ENCODE assay signal across 9 cellular contexts in the genomic region with DNA sequence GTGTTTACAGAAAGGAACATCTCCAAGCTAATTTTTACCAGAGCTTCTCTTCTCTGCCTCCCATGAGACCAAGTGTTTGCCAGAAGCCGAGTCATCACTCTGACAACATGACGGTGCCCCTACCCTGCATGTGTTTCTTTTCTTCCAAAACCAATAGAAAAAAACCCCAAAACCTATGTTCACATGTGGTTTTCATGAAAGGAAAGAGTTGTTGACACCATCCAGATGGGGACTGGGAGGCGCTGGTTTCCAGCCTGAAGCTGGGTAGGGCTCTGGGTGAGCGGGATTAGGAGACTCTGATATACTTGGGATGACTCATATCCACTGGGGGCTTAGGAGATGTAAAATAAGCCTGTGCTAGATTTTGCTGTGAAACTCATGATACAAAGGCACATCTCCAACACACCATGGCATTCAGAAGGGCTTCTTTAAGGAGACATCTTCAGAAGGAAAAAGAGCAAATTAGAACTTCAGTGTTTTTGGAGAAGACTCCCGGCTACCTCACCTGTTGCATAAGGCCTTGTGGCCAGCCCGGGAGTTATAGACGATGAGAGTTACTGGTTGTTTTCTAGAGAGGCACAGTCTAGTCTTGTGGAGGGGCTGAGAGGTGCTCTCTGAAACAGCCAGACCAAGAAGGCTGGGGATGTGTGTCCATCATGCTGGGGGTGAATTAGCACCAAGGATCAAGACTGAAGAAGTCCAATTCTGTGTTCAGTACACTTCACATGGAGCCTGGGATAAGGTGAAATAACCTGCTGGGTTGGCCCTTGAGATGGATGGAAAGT.
DNase-seq lines count a peak whose midpoint lies in the region; ATAC-seq and TF ChIP-seq lines count a peak whose summit lies in the region.
"Had no signal": no experiment of that assay in that cellular context is flagged by ENCODE, and none has a peak within 500 bp of the region (broad histone marks: within the 10 kb centered on the region; RNA-seq: fewer than 3 reads in every experiment).

No MANE protein-coding gene starts in this region.

- in situ Hi-C loops in astrocyte of the spinal cord (cut with HindIII; ENCODE audit: low sequenced_read_pairs), result no loop called here

- H3K4me3 ChIP-seq in A673 (ENCODE audit: low read depth, low read length, poor library complexity, severe bottlenecking), result no peak overlapping the region
- no peak overlapping the region for H3K4me3 ChIP-seq in astrocyte of the spinal cord (ENCODE audit: low read depth, low read length)

- TF ChIP-seq CTCF in A673 (conservative IDR thresholded peaks at IDR 0.05; ENCODE audit: low read depth, low read length), result no peak
- no peak for TF ChIP-seq CTCF in astrocyte of the spinal cord (IDR thresholded peaks at IDR 0.05; ENCODE audit: low read depth, low read length)
- no peak for TF ChIP-seq CTCF in progenitor cell of endocrine pancreas (IDR thresholded peaks at IDR 0.05; ENCODE audit: unreplicated experiment)

- peak; percentile 57 for DNase-seq in A673 (ENCODE audit: low spot score)
- DNase-seq in astrocyte of the spinal cord (ENCODE audit: low read depth, low spot score), result peak; percentile 68
- no peak for DNase-seq in ureter (ENCODE audit: low spot score)
- DNase-seq in DMS114 treated with DMSO at 0.1 percent for 48 hours (lab: John Stamatoyannopoulos, UW; ENCODE audit: unreplicated experiment), result no peak
- DNase-seq in NCI-H226, result no peak
- DNase-seq in progenitor cell of endocrine pancreas (ENCODE audit: low spot score, unreplicated experiment), result no peak

- no peaks in the 10 kb centered on the region for H3K36me3 ChIP-seq in A673 (ENCODE audit: insufficient read depth, low read length, poor library complexity, severe bottlenecking)

- no peaks in the 10 kb centered on the region for H3K9me3 ChIP-seq in A673 (ENCODE audit: low read depth, low read length, poor library complexity, severe bottlenecking)

- intact Hi-C loops in A673 (cut with micrococcal nuclease; ENCODE audit: unreplicated experiment), result no loop called here

- peaks cover 3% of the 10 kb centered on the region for H3K9me3 Mint-ChIP-seq in progenitor cell of endocrine pancreas (ENCODE audit: low read depth)
- H3K9me3 Mint-ChIP-seq: nephron had no signal

- peak; percentile 34 for ATAC-seq in GM18868 (IDR thresholded peaks at IDR 0.05; ENCODE audit: unreplicated experiment)
- ATAC-seq in HG03066 (IDR thresholded peaks at IDR 0.05; ENCODE audit: low read depth, unreplicated experiment), result peak; percentile 41

- CTCF ChIA-PET in A673 (lab: Charles Lee), result no interaction called here

- H3K27ac Mint-ChIP-seq in progenitor cell of endocrine pancreas, result no peak overlapping the region
- H3K27ac Mint-ChIP-seq: nephron had no signal

- POLR2A ChIA-PET in A673 (lab: Charles Lee; ENCODE audit: low non-redundant PET), result no interaction called here

- BruUV-seq in A673 (replicated peaks; lab: Mats Ljungman, UMichigan), result no TSS peak

- no peak overlapping the region for H3K4me3 Mint-ChIP-seq in progenitor cell of endocrine pancreas (ENCODE audit: low read depth)
- H3K4me3 Mint-ChIP-seq: nephron had no signal

- H3K27me3 ChIP-seq in A673 (replicated peaks; ENCODE audit: insufficient read depth, low read depth, low read length, poor library complexity), result no peaks in the 10 kb centered on the region

- H3K4me1 Mint-ChIP-seq in progenitor cell of endocrine pancreas (ENCODE audit: low read depth), result peaks cover 2% of the 10 kb centered on the region
- H3K4me1 Mint-ChIP-seq: nephron had no signal

- no peaks in the 10 kb centered on the region for H3K36me3 Mint-ChIP-seq in progenitor cell of endocrine pancreas (ENCODE audit: insufficient read depth)

- H3K27me3 Mint-ChIP-seq in progenitor cell of endocrine pancreas, result peaks cover 24% of the 10 kb centered on the region

- H3K4me1 ChIP-seq in A673 (ENCODE audit: insufficient read depth, low read length, poor library complexity, severe bottlenecking), result no peaks in the 10 kb centered on the region

- H3K27ac ChIP-seq in A673 (ENCODE audit: low read depth, low read length, poor library complexity, severe bottlenecking), result no peak overlapping the region

Comparison
In these comparisons a context has a peak if more than half of its experiments do, and no peak if none do; other contexts are left out.
1. DNase-seq: peak in A673 (single experiment) and astrocyte of the spinal cord (single experiment); none in ureter (single experiment), DMS114 treated with DMSO at 0.1 percent for 48 hours (single experiment), NCI-H226 (single experiment) and progenitor cell of endocrine pancreas (single experiment).